ENCODE assay signal across 12 cellular contexts in the genomic region with DNA sequence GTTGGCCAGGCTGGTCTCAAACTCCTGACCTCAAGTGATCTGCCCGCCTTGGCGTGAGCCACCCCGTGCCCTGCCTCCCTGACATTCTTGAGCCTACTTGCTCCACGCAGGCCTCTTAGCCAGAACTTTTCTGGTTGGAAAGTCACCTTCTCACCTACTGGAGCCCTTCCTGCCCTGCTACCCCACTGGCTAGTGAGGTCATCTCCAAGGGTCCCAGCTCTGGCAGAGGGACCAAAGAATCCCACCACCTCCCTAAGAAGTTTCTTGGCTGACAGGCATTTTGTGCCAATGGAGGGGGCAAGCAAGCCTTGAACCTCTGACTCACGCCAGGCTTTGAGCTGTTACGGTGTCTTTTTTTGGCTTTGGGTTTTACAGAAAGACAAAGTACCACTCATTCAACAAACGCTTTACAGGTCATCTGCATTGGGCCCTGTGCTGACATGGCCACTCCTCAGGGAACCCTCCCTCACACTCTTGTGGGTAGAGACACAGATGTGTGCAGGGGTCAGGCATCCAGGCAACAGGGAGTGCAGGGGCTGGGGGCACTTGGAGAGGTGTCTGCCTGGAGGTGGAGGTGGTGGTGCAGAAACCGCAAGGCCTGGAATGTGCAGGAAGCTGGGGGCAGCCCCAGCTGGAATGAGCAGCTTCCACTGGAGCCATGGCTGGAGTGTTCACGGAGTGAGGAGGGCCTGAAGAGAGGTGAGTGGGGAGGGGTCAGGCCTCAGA. TPM values are rescaled to one million over a fixed set of nuclear protein-coding genes. Genes with fewer than 3 reads are reported as not detected.
A peak's percentile ranks its signal among the peaks of the same experiment; 100 is the strongest.
DNase-seq lines count a peak whose midpoint lies in the region; ATAC-seq and TF ChIP-seq lines count a peak whose summit lies in the region.
"Had no signal": no experiment of that assay in that cellular context is flagged by ENCODE, and none has a peak within 500 bp of the region (broad histone marks: within the 10 kb centered on the region; RNA-seq: fewer than 3 reads in every experiment).

No MANE protein-coding gene starts in this region.

- TF ChIP-seq CTCF in OCI-LY3 (IDR thresholded peaks at IDR 0.05; ENCODE audit: low read depth, low read length) (no peak), coronary artery (IDR thresholded peaks at IDR 0.05) (no peak), osteocyte (IDR thresholded peaks at IDR 0.05) (no peak)

- H3K4me1 ChIP-seq in OCI-LY3 (ENCODE audit: low read length) = peaks cover 16% of the 10 kb centered on the region

- H3K27me3 ChIP-seq in OCI-LY3 (ENCODE audit: low read depth, low read length) = 0 out of 2 replicates have a peak, but pooled peaks cover 16% of the 10 kb centered on the region
- H3K27me3 ChIP-seq: hepatocyte had no signal

- H3K9me3 ChIP-seq in OCI-LY3 (ENCODE audit: insufficient read depth, low read length) = no peaks in the 10 kb centered on the region
- H3K9me3 ChIP-seq: mucosa of descending colon had no signal

- no peaks in the 10 kb centered on the region for H3K36me3 Mint-ChIP-seq in osteocyte (ENCODE audit: unreplicated experiment)

- H3K9ac ChIP-seq in OCI-LY3 (ENCODE audit: low read length) = no peak overlapping the region

- no peaks in the 10 kb centered on the region for H4K20me1 ChIP-seq in OCI-LY3 (ENCODE audit: insufficient read depth, low read length)

- peaks cover 9% of the 10 kb centered on the region for H3K27me3 Mint-ChIP-seq in osteocyte (ENCODE audit: unreplicated experiment)

- H3K4me3 ChIP-seq in OCI-LY3 (ENCODE audit: low read length) (peak overlapping the region; percentile 94; the same call in 1 of the 2 replicates), coronary artery (no peak overlapping the region)
- H3K4me3 ChIP-seq: mucosa of descending colon had no signal

- DNase-seq in ELF-1 (ENCODE audit: low read depth, low spot score) (peak; percentile 37), coronary artery (ENCODE audit: low spot score) (no peak), osteocyte (ENCODE audit: extremely low spot score, unreplicated experiment) (no peak), DMS79 treated with DMSO at 0.1 percent for 48 hours (lab: John Stamatoyannopoulos, UW) (no peak), SIG-M5 treated with dmso at 0.1 percent for 504 hours (lab: John Stamatoyannopoulos, UW; ENCODE audit: unreplicated experiment) (no peak)
- DNase-seq: DND-41, GOT3 had no signal

- H3K79me2 ChIP-seq in OCI-LY3 (ENCODE audit: low read length) = no peaks in the 10 kb centered on the region
- H3K79me2 ChIP-seq: hepatocyte had no signal

- H3K4me1 Mint-ChIP-seq in osteocyte (ENCODE audit: unreplicated experiment) = peaks cover 26% of the 10 kb centered on the region

- H3K4me2 ChIP-seq in OCI-LY3 (ENCODE audit: low read length) = 0 out of 2 replicates have a peak overlapping the region, but pooled peaks have one; percentile 83

- ATAC-seq in GM19397 (IDR thresholded peaks at IDR 0.05; ENCODE audit: unreplicated experiment) = no peak
- ATAC-seq in GM19452 (IDR thresholded peaks at IDR 0.05; ENCODE audit: unreplicated experiment) = no peak
- ATAC-seq: mucosa of descending colon had no signal

- no peak overlapping the region for H3K27ac ChIP-seq in OCI-LY3 (ENCODE audit: low read length)
- peak overlapping the region; percentile 71 to 91 for H3K27ac ChIP-seq in coronary artery

- H3K36me3 ChIP-seq in OCI-LY3 (replicated peaks; ENCODE audit: low read depth, low read length) = no peaks in the 10 kb centered on the region

- no peak overlapping the region for H3K27ac Mint-ChIP-seq in osteocyte (ENCODE audit: unreplicated experiment)

- H3K9me3 Mint-ChIP-seq in osteocyte (ENCODE audit: unreplicated experiment) = no peaks in the 10 kb centered on the region

- peak overlapping the region; percentile 45 for H3K4me3 Mint-ChIP-seq in osteocyte (ENCODE audit: unreplicated experiment)

- no peak overlapping the region for H2AFZ ChIP-seq in OCI-LY3 (ENCODE audit: low read depth, low read length)

RNA-seq across cellular contexts. Expression of a gene that starts 27.1 kb away (rescaled TPM):
- 3.2 and 4.1 TPM in 2 replicates for total RNA-seq in osteocyte
